Comparison of ENCODE assay signal across 1 cellular context in the genomic region with DNA sequence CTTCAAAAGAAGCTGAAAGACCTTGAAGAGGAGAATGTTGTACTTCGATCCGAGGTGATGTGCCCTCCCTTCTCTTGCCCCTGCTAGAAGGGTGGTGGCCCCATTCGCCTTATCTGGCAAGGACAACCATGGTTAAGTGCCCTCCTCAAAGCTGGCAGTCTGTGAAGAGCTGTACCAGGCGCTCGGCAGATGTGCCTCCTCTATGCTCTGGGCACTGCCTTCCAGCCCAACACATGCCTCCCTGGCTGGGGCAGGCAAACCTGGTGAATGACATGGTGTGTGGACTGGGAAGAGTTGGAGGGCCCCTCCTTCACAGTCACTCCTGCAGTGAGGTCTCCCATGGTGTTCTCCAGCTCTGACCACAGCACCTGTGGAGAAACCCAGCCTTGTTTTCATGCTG.
TF ChIP-seq lines count a peak whose summit lies in the region.

No MANE protein-coding gene starts in this region.

TF ChIP-seq in HEK293T, 16 proteins besides CTCF, POLR2A, EP300 and RAD21:
- no peak for TF ChIP-seq CTBP1 (IDR thresholded peaks at IDR 0.05; ENCODE audit: borderline replicate concordance)
- TF ChIP-seq BHLHE40 (IDR thresholded peaks at IDR 0.05; ENCODE audit: borderline replicate concordance): no peak
- no peak for TF ChIP-seq FOXA1 (IDR thresholded peaks at IDR 0.05)
